In genomic region chr1:212780759-212781158, GRCh38 we compare ENCODE assay signal across 11 cellular contexts.
"Had no signal": no experiment of that assay in that cellular context is flagged by ENCODE, and none has a peak within 500 bp of the region (broad histone marks: within the 10 kb centered on the region; RNA-seq: fewer than 3 reads in every experiment).

No MANE protein-coding gene starts in this region.

- H3K27ac Mint-ChIP-seq: HFFc6, IgD-negative memory B cell had no signal

- H3K4me3 ChIP-seq: GM23248, HAP-1 had no signal

- H3K27ac ChIP-seq: GM23248, HL-60, KMS-11 had no signal

- DNase-seq: GM23248, GOT3, H7, HFFc6, KBM-7 had no signal

- H3K4me1 ChIP-seq: HAP-1 had no signal

- H3K9me3 ChIP-seq: HAP-1 had no signal

- H3K4me2 ChIP-seq: KMS-11 had no signal

- H3K9ac ChIP-seq: GM23248, KMS-11 had no signal

- H3K27me3 Mint-ChIP-seq: IgD-negative memory B cell had no signal

- H3K9me3 Mint-ChIP-seq: HFFc6 had no signal

- H3K4me3 Mint-ChIP-seq: HFFc6, IgD-negative memory B cell had no signal

- ATAC-seq: HCT116, HepG2 had no signal

- FAIRE-seq: HepG2 had no signal

- H2AFZ ChIP-seq: GM23248 had no signal
